ENCODE assay signal across 12 cellular contexts in the genomic region with DNA sequence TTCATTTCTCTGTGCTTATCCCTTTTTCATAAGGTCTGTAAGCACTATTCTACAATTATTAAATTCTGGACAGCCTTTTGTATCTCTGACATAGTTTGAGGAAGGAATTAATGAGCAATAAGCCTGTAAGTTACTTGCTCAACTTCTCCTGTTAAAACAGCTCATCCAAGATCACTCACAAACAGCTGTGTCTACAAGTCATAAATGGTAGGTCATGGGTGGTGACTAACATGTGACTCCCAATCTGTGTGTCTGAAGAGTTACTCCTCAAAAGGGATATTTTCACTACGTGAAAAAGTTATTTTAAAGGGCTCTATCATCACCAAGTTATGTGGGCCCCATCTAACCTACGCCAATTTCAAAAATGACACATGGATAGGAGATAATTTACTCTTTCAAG.
DNase-seq lines count a peak whose midpoint lies in the region; ATAC-seq, FAIRE-seq and TF ChIP-seq lines count a peak whose summit lies in the region.
"Had no signal": no experiment of that assay in that cellular context is flagged by ENCODE, and none has a peak within 500 bp of the region (broad histone marks: within the 10 kb centered on the region; RNA-seq: fewer than 3 reads in every experiment).

No MANE protein-coding gene starts in this region.

- H3K27me3 ChIP-seq in HL-60 (ENCODE audit: insufficient read depth, poor library complexity, severe bottlenecking) = no peaks in the 10 kb centered on the region
- H3K27me3 ChIP-seq in astrocyte (ENCODE audit: insufficient read depth, low read length) = no peaks in the 10 kb centered on the region
- no peaks in the 10 kb centered on the region for H3K27me3 ChIP-seq in lower lobe of right lung (ENCODE audit: low read depth)

- H3K4me3 Mint-ChIP-seq in astrocyte (ENCODE audit: unreplicated experiment) = no peak overlapping the region
- H3K4me3 Mint-ChIP-seq: immature natural killer cell had no signal

- ATAC-seq in lower lobe of right lung = peak; percentile 49 to 65
- ATAC-seq in GM18511 (IDR thresholded peaks at IDR 0.05; ENCODE audit: unreplicated experiment) = no peak

- intact Hi-C loops in lower lobe of right lung (cut with DNase I) = no loop called here

- peak overlapping the region; percentile 17 for H3K9ac ChIP-seq in astrocyte (ENCODE audit: low read length)

- TF ChIP-seq CTCF in HL-60 (IDR thresholded peaks at IDR 0.05; ENCODE audit: insufficient read depth, low read length) (no peak), astrocyte (IDR thresholded peaks at IDR 0.05; ENCODE audit: insufficient read depth, low read depth, low read length) (no peak), lower lobe of right lung (IDR thresholded peaks at IDR 0.05) (no peak)

- no peak overlapping the region for H2AFZ ChIP-seq in astrocyte (ENCODE audit: low read depth, low read length)

- no peaks in the 10 kb centered on the region for H4K20me1 ChIP-seq in astrocyte (ENCODE audit: insufficient read depth, low read length)

- H3K79me2 ChIP-seq in astrocyte (ENCODE audit: insufficient read depth, low read length) = no peaks in the 10 kb centered on the region

- no peak overlapping the region for H3K4me3 ChIP-seq in HL-60 (replicated peaks; ENCODE audit: insufficient read depth, low read length)
- no peak overlapping the region for H3K4me3 ChIP-seq in astrocyte (ENCODE audit: insufficient read depth, low read depth, low read length)
- no peak overlapping the region for H3K4me3 ChIP-seq in lower lobe of right lung
- H3K4me3 ChIP-seq: SK-N-MC, skin epidermis had no signal

- H3K9me3 ChIP-seq in astrocyte (ENCODE audit: insufficient read depth, low read depth, low read length) = no peaks in the 10 kb centered on the region
- no peaks in the 10 kb centered on the region for H3K9me3 ChIP-seq in lower lobe of right lung

- no peaks in the 10 kb centered on the region for H3K27me3 Mint-ChIP-seq in astrocyte (ENCODE audit: low read depth, unreplicated experiment)

- peak; percentile 99 for FAIRE-seq in astrocyte (lab: Jason Lieb, UNC)

- no peaks in the 10 kb centered on the region for H3K9me3 Mint-ChIP-seq in astrocyte (ENCODE audit: unreplicated experiment)
- H3K9me3 Mint-ChIP-seq: immature natural killer cell had no signal

- DNase-seq in CD1c-positive myeloid dendritic cell (ENCODE audit: extremely low spot score) (peak; percentile 73), HL-60 (ENCODE audit: low read depth in 1 of 2, low spot score in 1 of 2) (peak; percentile 12 to 31), astrocyte (ENCODE audit: low read depth) (peak; percentile 93), lower lobe of right lung (no peak), anterior cingulate cortex (lab: John Stamatoyannopoulos, UW) (no peak), NCI-H1436 (lab: John Stamatoyannopoulos, UW) (no peak)
- DNase-seq: dermis blood vessel endothelial cell; immature natural killer cell; stimulated activated naive CD4-positive, alpha-beta T cell had no signal

- H3K36me3 Mint-ChIP-seq in astrocyte (ENCODE audit: low read depth, unreplicated experiment) = no peaks in the 10 kb centered on the region

- H3K27ac ChIP-seq in HL-60 (replicated peaks) (no peak overlapping the region), astrocyte (ENCODE audit: low read depth, low read length) (peak overlapping the region; percentile 70), lower lobe of right lung (no peak overlapping the region)
- H3K27ac ChIP-seq: SK-N-MC had no signal

- peak overlapping the region; percentile 6 for H3K4me2 ChIP-seq in astrocyte (ENCODE audit: low read length)

- peaks cover 11% of the 10 kb centered on the region for H3K4me1 Mint-ChIP-seq in astrocyte (ENCODE audit: low read depth, unreplicated experiment)

- H3K36me3 ChIP-seq in astrocyte (ENCODE audit: insufficient read depth, low read length) (no peaks in the 10 kb centered on the region), lower lobe of right lung (no peaks in the 10 kb centered on the region)

- peak overlapping the region; percentile 34 for H3K27ac Mint-ChIP-seq in astrocyte (ENCODE audit: unreplicated experiment)
- H3K27ac Mint-ChIP-seq: immature natural killer cell had no signal

- H3K4me1 ChIP-seq in astrocyte (ENCODE audit: insufficient read depth, low read length) = peaks cover 7% of the 10 kb centered on the region
- no peaks in the 10 kb centered on the region for H3K4me1 ChIP-seq in lower lobe of right lung

Comparison
In these comparisons a context has a peak if more than half of its experiments do, and no peak if none do; other contexts are left out.
1. DNase-seq: peak in CD1c-positive myeloid dendritic cell (single experiment), HL-60 (2 of 2) and astrocyte (single experiment); none in lower lobe of right lung (single experiment), anterior cingulate cortex (0 of 58) and NCI-H1436 (single experiment).